In genomic region chr13:75579529-75579928, GRCh38 we compare ENCODE assay signal across 24 cellular contexts. TPM values are rescaled to one million over a fixed set of nuclear protein-coding genes. Genes with fewer than 3 reads are reported as not detected.
DNase-seq lines count a peak whose midpoint lies in the region; ATAC-seq and TF ChIP-seq lines count a peak whose summit lies in the region.
"Had no signal": no experiment of that assay in that cellular context is flagged by ENCODE, and none has a peak within 500 bp of the region (broad histone marks: within the 10 kb centered on the region; RNA-seq: fewer than 3 reads in every experiment).

No MANE protein-coding gene starts in this region.

- H3K9me3 ChIP-seq in PC-3 (ENCODE audit: low read length): no peaks in the 10 kb centered on the region
- H3K9me3 ChIP-seq: gastroesophageal sphincter had no signal

- POLR2A ChIA-PET in PC-3 (lab: Charles Lee; ENCODE audit: unreplicated experiment): no interaction called here

- no peaks in the 10 kb centered on the region for H3K4me1 ChIP-seq in PC-3 (ENCODE audit: insufficient read depth, low read length)
- H3K4me1 ChIP-seq: A549, esophagus squamous epithelium, gastroesophageal sphincter, neural progenitor cell had no signal

- CTCF ChIA-PET in PC-3 (lab: Charles Lee): no interaction called here
- CTCF ChIA-PET in activated naive CD4-positive, alpha-beta T cell treated with anti-CD3 and anti-CD28 coated beads, Interleukin-2, amount 10 ng/mL, durations not matched to agents 7 days and 5 days (lab: Charles Lee): no interaction called here

- no peak overlapping the region for H3K4me3 ChIP-seq in PC-3 (ENCODE audit: low read length)
- H3K4me3 ChIP-seq: A549, esophagus squamous epithelium, gastroesophageal sphincter, K562, MG63, neural progenitor cell, SK-N-MC had no signal

- no peak overlapping the region for H3K4me2 ChIP-seq in PC-3 (ENCODE audit: low read length)
- H3K4me2 ChIP-seq: A549, neural progenitor cell had no signal

- no peak for TF ChIP-seq CTCF in GM10266 (IDR thresholded peaks at IDR 0.05; ENCODE audit: control insufficient read depth, insufficient read depth, low read depth, missing control alignments)
- TF ChIP-seq CTCF in PC-3 (conservative IDR thresholded peaks at IDR 0.05; ENCODE audit: low read depth, low read length): no peak

- DNase-seq in GM10266 (ENCODE audit: extremely low spot score): peak; percentile 7
- no peak for DNase-seq in inferior parietal cortex (ENCODE audit: extremely low spot score)
- DNase-seq in PC-3: no peak
- DNase-seq in activated naive CD4-positive, alpha-beta T cell treated with anti-CD3 and anti-CD28 coated beads, Interleukin-2, amount 10 ng/mL, durations not matched to agents 7 days and 5 days: no peak
- DNase-seq: activated CD4-positive, alpha-beta T cell treated with anti-CD3 and anti-CD28 coated beads, Interleukin-2, amount 50 U/mL, for 4 hours; activated gamma-delta T cell; DMS79; esophagus squamous epithelium; kidney glomerular epithelial cell; MG63; NCI-H1436; NCI-H2171 treated with DMSO at 0.1 percent for 48 hours; NCI-H526 treated with DMSO at 0.1 percent for 48 hours; T-helper 9 cell had no signal

- H4K20me1 ChIP-seq in PC-3 (ENCODE audit: low read length): no peaks in the 10 kb centered on the region

- H3K27ac Mint-ChIP-seq in activated naive CD4-positive, alpha-beta T cell treated with anti-CD3 and anti-CD28 coated beads, Interleukin-2, amount 10 ng/mL, durations not matched to agents 7 days and 5 days: no peak overlapping the region
- H3K27ac Mint-ChIP-seq: brain, neural progenitor cell had no signal

- ATAC-seq in GM18868 (IDR thresholded peaks at IDR 0.05; ENCODE audit: unreplicated experiment) (peak; percentile 70), GM21723 (IDR thresholded peaks at IDR 0.05; ENCODE audit: unreplicated experiment) (peak; percentile 72), HG03565 (IDR thresholded peaks at IDR 0.05; ENCODE audit: unreplicated experiment) (peak; percentile 69), PC-3 (no peak), HG03457 (IDR thresholded peaks at IDR 0.05; ENCODE audit: unreplicated experiment) (no peak)
- ATAC-seq: A549, gastroesophageal sphincter, K562 had no signal

- H3K79me2 ChIP-seq in PC-3 (ENCODE audit: low read length): 0 out of 2 replicates have a peak, but pooled peaks cover 4% of the 10 kb centered on the region

- no peak overlapping the region for H3K4me3 Mint-ChIP-seq in activated naive CD4-positive, alpha-beta T cell treated with anti-CD3 and anti-CD28 coated beads, Interleukin-2, amount 10 ng/mL, durations not matched to agents 7 days and 5 days
- H3K4me3 Mint-ChIP-seq: brain, neural progenitor cell had no signal

- H3K9ac ChIP-seq in PC-3 (ENCODE audit: low read length): no peak overlapping the region
- H3K9ac ChIP-seq: neural progenitor cell had no signal

- intact Hi-C loops in PC-3 (cut with micrococcal nuclease): no loop called here

- no peaks in the 10 kb centered on the region for H3K27me3 Mint-ChIP-seq in activated naive CD4-positive, alpha-beta T cell treated with anti-CD3 and anti-CD28 coated beads, Interleukin-2, amount 10 ng/mL, durations not matched to agents 7 days and 5 days
- H3K27me3 Mint-ChIP-seq: brain had no signal

- H3K9me2 ChIP-seq in PC-3 (replicated peaks; ENCODE audit: low read length): no peaks in the 10 kb centered on the region

- H3K4me1 Mint-ChIP-seq in activated naive CD4-positive, alpha-beta T cell treated with anti-CD3 and anti-CD28 coated beads, Interleukin-2, amount 10 ng/mL, durations not matched to agents 7 days and 5 days: peaks cover 2% of the 10 kb centered on the region
- H3K4me1 Mint-ChIP-seq: brain, neural progenitor cell had no signal

- no peak overlapping the region for H2AFZ ChIP-seq in PC-3 (ENCODE audit: low read length)
- H2AFZ ChIP-seq: neural progenitor cell had no signal

- BruUV-seq in PC-3 (replicated peaks; lab: Mats Ljungman, UMichigan): no TSS peak

- H3K27ac ChIP-seq in PC-3 (ENCODE audit: low read length): no peak overlapping the region
- H3K27ac ChIP-seq: A549, esophagus squamous epithelium, gastroesophageal sphincter, neural progenitor cell, SK-N-MC had no signal

- H3F3A ChIP-seq in PC-3 (ENCODE audit: low read length, unreplicated experiment): no peaks in the 10 kb centered on the region

- peaks cover 30% of the 10 kb centered on the region for H3K36me3 Mint-ChIP-seq in activated naive CD4-positive, alpha-beta T cell treated with anti-CD3 and anti-CD28 coated beads, Interleukin-2, amount 10 ng/mL, durations not matched to agents 7 days and 5 days

- peaks cover 9% of the 10 kb centered on the region for H3K9me3 Mint-ChIP-seq in activated naive CD4-positive, alpha-beta T cell treated with anti-CD3 and anti-CD28 coated beads, Interleukin-2, amount 10 ng/mL, durations not matched to agents 7 days and 5 days

- H3K27me3 ChIP-seq in PC-3 (ENCODE audit: low read length): no peaks in the 10 kb centered on the region
- H3K27me3 ChIP-seq: esophagus squamous epithelium, gastroesophageal sphincter, MG63, neural progenitor cell had no signal

- peaks cover 18% of the 10 kb centered on the region for H3K36me3 ChIP-seq in PC-3 (ENCODE audit: low read depth, low read length)
- H3K36me3 ChIP-seq: neural progenitor cell had no signal

RNA-seq across cellular contexts. Expression of gene UCHL3, which starts 29.9 kb away (rescaled TPM):
- total RNA-seq in PC-3 (2014; rRNA removed): 38.6 and 50.0 TPM in 2 replicates

RNA-seq across cellular contexts. Expression of gene COMMD6, which starts 41.9 kb away (rescaled TPM):
- 37.8 and 46.7 TPM in 2 replicates for total RNA-seq in PC-3 (2014; rRNA removed)

RNA-seq across cellular contexts. Expression of gene LMO7, which starts 56.6 kb away (rescaled TPM):
- 83.6 and 107 TPM in 2 replicates for total RNA-seq in PC-3 (2014; rRNA removed)

Comparison
In these comparisons a context has a peak if more than half of its experiments do, and no peak if none do; other contexts are left out.
1. ATAC-seq: peak in GM18868 (single experiment), GM21723 (single experiment) and HG03565 (single experiment); none in PC-3 (single experiment) and HG03457 (single experiment).